ENCODE assay signal across 15 cellular contexts in the genomic region with DNA sequence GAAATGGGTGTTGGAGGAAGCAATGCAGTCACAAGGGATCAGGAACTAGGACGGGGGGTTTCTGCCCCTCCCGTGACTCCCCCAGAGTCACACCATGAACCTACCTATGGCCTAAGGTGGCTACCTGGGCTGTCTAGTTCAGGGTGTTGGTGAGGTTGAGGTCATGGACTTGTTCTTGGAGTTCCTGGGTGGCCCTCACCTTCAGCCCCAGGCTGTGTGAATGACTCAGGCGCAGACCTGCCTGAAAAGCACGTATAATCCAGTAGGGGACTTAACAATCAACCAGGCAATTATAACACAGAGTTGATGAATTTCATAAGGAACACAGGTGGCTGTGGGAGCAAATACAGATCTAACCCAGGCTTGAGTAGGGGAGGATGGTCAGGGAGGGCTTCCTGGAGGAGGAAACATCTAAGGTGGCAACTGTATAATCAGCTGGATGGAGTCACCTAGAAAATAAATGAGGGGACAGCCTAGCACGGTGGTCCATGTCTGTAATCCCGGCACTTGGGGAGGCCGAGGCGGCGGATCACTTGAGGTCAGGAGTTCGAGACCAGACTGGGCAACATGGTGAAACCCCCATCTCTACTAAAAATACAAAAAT. TPM values are rescaled to one million over a fixed set of nuclear protein-coding genes. Genes with fewer than 3 reads are reported as not detected.
DNase-seq lines count a peak whose midpoint lies in the region; ATAC-seq and TF ChIP-seq lines count a peak whose summit lies in the region.
"Had no signal": no experiment of that assay in that cellular context is flagged by ENCODE, and none has a peak within 500 bp of the region (broad histone marks: within the 10 kb centered on the region; RNA-seq: fewer than 3 reads in every experiment).

No MANE protein-coding gene starts in this region.

- peaks cover 7 to 13% of the 10 kb centered on the region in 2 donors for H3K36me3 Mint-ChIP-seq in CD4-positive, alpha-beta memory T cell
- H3K36me3 Mint-ChIP-seq in activated T-helper 2 cell treated with anti-CD3 and anti-CD28 coated beads, Interferon-gamma antibody, Interleukin-2, Interleukin-4, amounts not matched to agents 10 μg/mL and 5 μg/mL and 100 μg/mL, durations not matched to agents 14 hours and 24 hours and 36 hours (ENCODE audit: low read depth): peaks cover 8% of the 10 kb centered on the region

- no peaks in the 10 kb centered on the region for H3K36me3 ChIP-seq in CD4-positive, alpha-beta memory T cell (ENCODE audit: insufficient read depth, low read length)
- H3K36me3 ChIP-seq in mesendoderm (ENCODE audit: control insufficient read depth, insufficient read depth, low read length): no peaks in the 10 kb centered on the region

- no peak for DNase-seq in CD4-positive, alpha-beta memory T cell
- peak; percentile 18 for DNase-seq in GM12865 (ENCODE audit: low read depth)
- DNase-seq in activated T-helper 2 cell treated with anti-CD3 and anti-CD28 coated beads, Interferon-gamma antibody, Interleukin-2, Interleukin-4, amounts not matched to agents 10 μg/mL and 5 μg/mL and 100 μg/mL, durations not matched to agents 14 hours and 24 hours and 36 hours (ENCODE audit: low spot score): no peak
- peak; percentile 10 for DNase-seq in mesendoderm
- no peak for DNase-seq in NCI-H1092 (lab: John Stamatoyannopoulos, UW)
- DNase-seq in NCI-H1092 treated with DMSO at 0.1 percent for 48 hours (lab: John Stamatoyannopoulos, UW): no peak
- DNase-seq: activated CD4-positive, CD25-positive, alpha-beta regulatory T cell treated with anti-CD3 and anti-CD28 coated beads, Interleukin-2, amount 50 U/mL, for 72 hours; cerebellar nuclear complex; NCI-H1105; NCI-H446; stimulated activated naive CD4-positive, alpha-beta T cell treated with Interleukin-2 at 50 U/mL for 16 hours had no signal

- H3K27me3 Mint-ChIP-seq in CD4-positive, alpha-beta memory T cell: no peaks in the 10 kb centered on the region
- H3K27me3 Mint-ChIP-seq in activated T-helper 2 cell treated with anti-CD3 and anti-CD28 coated beads, Interferon-gamma antibody, Interleukin-2, Interleukin-4, amounts not matched to agents 10 μg/mL and 5 μg/mL and 100 μg/mL, durations not matched to agents 14 hours and 24 hours and 36 hours (ENCODE audit: low read depth): no peaks in the 10 kb centered on the region

- H3K4ac ChIP-seq in mesendoderm (ENCODE audit: low read depth, low read length): no peak overlapping the region

- H3K9me3 Mint-ChIP-seq in CD4-positive, alpha-beta memory T cell: peaks cover 0 to 4% (median 0%) of the 10 kb centered on the region in 8 donors
- H3K9me3 Mint-ChIP-seq in activated T-helper 2 cell treated with anti-CD3 and anti-CD28 coated beads, Interferon-gamma antibody, Interleukin-2, Interleukin-4, amounts not matched to agents 10 μg/mL and 5 μg/mL and 100 μg/mL, durations not matched to agents 14 hours and 24 hours and 36 hours: no peaks in the 10 kb centered on the region

- H3K56ac ChIP-seq in mesendoderm (ENCODE audit: low read length): no peak overlapping the region

- ATAC-seq in HG02884 (IDR thresholded peaks at IDR 0.05; ENCODE audit: unreplicated experiment): no peak

- H4K5ac ChIP-seq in mesendoderm (ENCODE audit: low read length): no peak overlapping the region

- H3K79me1 ChIP-seq in mesendoderm (ENCODE audit: low read length): no peaks in the 10 kb centered on the region

- peak overlapping the region in 3 of 8 donors; percentile 2 to 57 (median 10) for H3K4me3 Mint-ChIP-seq in CD4-positive, alpha-beta memory T cell
- H3K4me3 Mint-ChIP-seq in activated T-helper 2 cell treated with anti-CD3 and anti-CD28 coated beads, Interferon-gamma antibody, Interleukin-2, Interleukin-4, amounts not matched to agents 10 μg/mL and 5 μg/mL and 100 μg/mL, durations not matched to agents 14 hours and 24 hours and 36 hours (ENCODE audit: low read depth): no peak overlapping the region

- no peaks in the 10 kb centered on the region for H3K79me2 ChIP-seq in mesendoderm (ENCODE audit: control insufficient read depth, insufficient read depth, low read length)

- no peak for TF ChIP-seq CTCF in GM12865 (IDR thresholded peaks at IDR 0.05; ENCODE audit: insufficient read depth, low read depth, low read length, missing control alignments)

- H3K4me3 ChIP-seq in CD4-positive, alpha-beta memory T cell (ENCODE audit: low read length in 2 of 2): no peak overlapping the region
- H3K4me3 ChIP-seq in GM12865 (ENCODE audit: low read depth, low read length) (no peak overlapping the region), mesendoderm (ENCODE audit: low read length) (no peak overlapping the region)

- H3K18ac ChIP-seq in mesendoderm (ENCODE audit: low read length): no peak overlapping the region

- POLR2A ChIA-PET in CD4-positive, alpha-beta memory T cell (lab: Charles Lee; ENCODE audit: partially characterized antibody): interaction anchor here (0.7 to 6.4 kb wide), 8 partner anchors 29 to 345 kb away, joined by 3 to 130 read pairs (median 8); a partner anchor contains a TSS

- no CpG with 5 or more reads among the region's 10 CpGs for WGBS in mesendoderm (ENCODE audit: extremely low coverage, insufficient coverage, low lambda C conversion rate)

- no peak overlapping the region for H3K27ac ChIP-seq in CD4-positive, alpha-beta memory T cell (ENCODE audit: low read depth, low read length)
- H3K27ac ChIP-seq in mesendoderm (ENCODE audit: low read depth, low read length): no peak overlapping the region
- H3K27ac ChIP-seq: C4-2B had no signal

- no peak overlapping the region for H3K9ac ChIP-seq in mesendoderm (ENCODE audit: low read length)

- no peak overlapping the region for H3K4me2 ChIP-seq in mesendoderm (ENCODE audit: low read length)

- H2BK5ac ChIP-seq in mesendoderm (ENCODE audit: low read length): no peak overlapping the region

- intact Hi-C loops in CD4-positive, alpha-beta memory T cell (cut with micrococcal nuclease): loop anchor here (1.0 to 5.0 kb wide), 6 partner anchors 61 to 479 kb away; a partner anchor contains a TSS
- intact Hi-C loops in activated T-helper 2 cell treated with anti-CD3 and anti-CD28 coated beads, Interferon-gamma antibody, Interleukin-2, Interleukin-4, amounts not matched to agents 10 μg/mL and 5 μg/mL and 100 μg/mL, durations not matched to agents 14 hours and 24 hours and 36 hours (cut with micrococcal nuclease): loop anchor here (2.0 to 5.0 kb wide), 4 partner anchors 89 to 749 kb away; a partner anchor contains a TSS

- H2AK5ac ChIP-seq in mesendoderm (ENCODE audit: low read length): no peak overlapping the region

- H3K4me1 Mint-ChIP-seq in CD4-positive, alpha-beta memory T cell: peaks cover 11 to 23% (median 16%) of the 10 kb centered on the region in 4 donors
- H3K4me1 Mint-ChIP-seq in activated T-helper 2 cell treated with anti-CD3 and anti-CD28 coated beads, Interferon-gamma antibody, Interleukin-2, Interleukin-4, amounts not matched to agents 10 μg/mL and 5 μg/mL and 100 μg/mL, durations not matched to agents 14 hours and 24 hours and 36 hours (ENCODE audit: low read depth): peaks cover 12% of the 10 kb centered on the region

- CTCF ChIA-PET in CD4-positive, alpha-beta memory T cell (lab: Charles Lee; ENCODE audit: partially characterized antibody): interaction anchor here (0.7 to 9.0 kb wide), 15 partner anchors 10 to 437 kb away, joined by 3 to 184 read pairs (median 7); a partner anchor contains a TSS

- peaks cover 11% of the 10 kb centered on the region for H3K4me1 ChIP-seq in CD4-positive, alpha-beta memory T cell (ENCODE audit: insufficient read depth, low read length)
- no peaks in the 10 kb centered on the region for H3K4me1 ChIP-seq in mesendoderm (ENCODE audit: control insufficient read depth, low read depth, low read length)

- H3K9me3 ChIP-seq in CD4-positive, alpha-beta memory T cell (ENCODE audit: control insufficient read depth in 1 of 2, low read length in 2 of 2): no peaks in the 10 kb centered on the region

- H2BK15ac ChIP-seq in mesendoderm (replicated peaks; ENCODE audit: low read depth): no peak overlapping the region

- H2BK120ac ChIP-seq in mesendoderm (ENCODE audit: low read depth, low read length): no peak overlapping the region

- H3K27me3 ChIP-seq in CD4-positive, alpha-beta memory T cell (ENCODE audit: insufficient read depth, low read length): no peaks in the 10 kb centered on the region
- no peaks in the 10 kb centered on the region for H3K27me3 ChIP-seq in mesendoderm (ENCODE audit: insufficient read depth, low read length, poor library complexity)

- no peak overlapping the region for H3K23ac ChIP-seq in mesendoderm (ENCODE audit: low read length)

- H3K27ac Mint-ChIP-seq in CD4-positive, alpha-beta memory T cell: peak overlapping the region; percentile 76 to 97 (median 84)
- peak overlapping the region; percentile 34 for H3K27ac Mint-ChIP-seq in activated T-helper 2 cell treated with anti-CD3 and anti-CD28 coated beads, Interferon-gamma antibody, Interleukin-2, Interleukin-4, amounts not matched to agents 10 μg/mL and 5 μg/mL and 100 μg/mL, durations not matched to agents 14 hours and 24 hours and 36 hours

- no peak overlapping the region for H4K8ac ChIP-seq in mesendoderm (ENCODE audit: low read depth, low read length)

RNA-seq across cellular contexts. Expression of a gene that starts 25.6 kb away (rescaled TPM):
- 10 to 100 TPM in 1 of 2 experiments, 1 to 10 TPM in 1; 8.5 to 10.0 TPM for total RNA-seq in CD4-positive, alpha-beta memory T cell
- polyA plus RNA-seq in CD4-positive, alpha-beta memory T cell: 10 to 100 TPM in 1 of 2 donors, 1 to 10 TPM in 1; 2.9 to 10.6 TPM
- 1.4 and 2.1 TPM in 2 replicates for total RNA-seq in activated T-helper 2 cell treated with anti-CD3 and anti-CD28 coated beads, Interferon-gamma antibody, Interleukin-2, Interleukin-4, amounts not matched to agents 10 μg/mL and 5 μg/mL and 100 μg/mL, durations not matched to agents 14 hours and 24 hours and 36 hours
- polyA plus RNA-seq in mesendoderm (2013, experiment 1 of 2): not detected
- polyA plus RNA-seq in mesendoderm (2013, experiment 2 of 2): not detected
- total RNA-seq: epithelial cell of proximal tubule had no signal
- polyA plus RNA-seq: neural cell had no signal

Comparison
In these comparisons a context has a peak if more than half of its experiments do, and no peak if none do; other contexts are left out.
1. DNase-seq: peak in GM12865 (single experiment) and mesendoderm (single experiment); none in CD4-positive, alpha-beta memory T cell (0 of 5), activated T-helper 2 cell treated with anti-CD3 and anti-CD28 coated beads, Interferon-gamma antibody, Interleukin-2, Interleukin-4, amounts not matched to agents 10 μg/mL and 5 μg/mL and 100 μg/mL, durations not matched to agents 14 hours and 24 hours and 36 hours (single experiment), NCI-H1092 (single experiment) and NCI-H1092 treated with DMSO at 0.1 percent for 48 hours (single experiment).